In the genomic region with DNA sequence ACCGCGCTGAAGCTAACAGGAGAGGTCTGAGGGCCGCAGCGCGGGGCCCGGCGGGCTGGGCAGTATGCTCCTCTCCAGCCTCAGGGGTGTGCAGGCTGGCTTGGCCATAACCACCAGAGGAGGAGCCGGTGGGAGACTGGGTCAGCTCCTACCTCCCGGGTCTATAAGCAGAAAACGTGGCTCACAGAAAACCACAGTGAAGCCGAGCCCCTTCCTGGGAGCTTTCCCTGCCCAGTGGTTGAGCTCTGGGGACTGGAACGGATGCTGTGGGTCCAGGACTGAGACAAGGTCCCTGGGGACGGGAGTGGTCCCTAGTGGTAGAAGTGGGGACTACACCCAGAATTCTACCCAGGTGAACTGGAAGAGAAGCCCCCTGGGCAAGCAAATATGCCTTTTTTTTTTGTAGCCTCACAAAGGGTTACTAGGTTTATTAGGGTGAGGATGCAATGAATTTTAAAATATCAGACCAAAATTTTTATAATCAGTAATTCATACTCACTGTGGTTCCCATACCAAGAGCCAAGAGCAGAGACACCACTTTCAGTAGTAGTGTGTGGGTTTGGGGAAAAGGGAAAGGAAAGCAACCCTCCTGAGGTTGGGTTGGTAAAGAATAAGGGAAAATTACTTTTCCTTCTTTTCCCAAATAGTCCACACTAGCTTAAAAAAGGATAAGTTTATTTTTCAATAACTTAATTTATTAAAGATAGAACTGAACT, we compare ENCODE assay signal across 8 cellular contexts.
DNase-seq lines count a peak whose midpoint lies in the region; ATAC-seq and TF ChIP-seq lines count a peak whose summit lies in the region.

No MANE protein-coding gene starts in this region.

- POLR2A ChIA-PET in CD8-positive, alpha-beta T cell (lab: Charles Lee): interaction anchor here (0.7 to 1.4 kb wide), 5 partner anchors 67 to 202 kb away, joined by 3 to 7 read pairs (median 3); partner anchors contain the start of gene PRKCQ

- no peaks in the 10 kb centered on the region for H3K36me3 Mint-ChIP-seq in CD8-positive, alpha-beta T cell
- no peaks in the 10 kb centered on the region for H3K36me3 Mint-ChIP-seq in endodermal cell (ENCODE audit: low read depth)

- H3K27ac Mint-ChIP-seq in CD8-positive, alpha-beta T cell: no peak overlapping the region
- no peak overlapping the region for H3K27ac Mint-ChIP-seq in endodermal cell

- DNase-seq in CD8-positive, alpha-beta T cell: peak; percentile 43 to 79 (median 65)
- DNase-seq in MV-4-11 (lab: John Stamatoyannopoulos, UW) (peak; percentile 7), endodermal cell (peak; percentile 93), nucleus accumbens (lab: John Stamatoyannopoulos, UW) (peak in 51 of 56 donors; percentile 2 to 79 (median 36)), vagina (ENCODE audit: extremely low spot score in 2 of 2) (no peak)
- DNase-seq in activated CD8-positive, alpha-beta memory T cell treated with anti-CD3 and anti-CD28 coated beads for 24 hours: peak; percentile 85

- CTCF ChIA-PET in CD8-positive, alpha-beta T cell (lab: Charles Lee): interaction anchor here (0.6 to 4.7 kb wide), 46 partner anchors 10 to 658 kb away, joined by 3 to 33 read pairs (median 4); no protein-coding TSS in a partner anchor

- no peaks in the 10 kb centered on the region for H3K27me3 ChIP-seq in CD8-positive, alpha-beta T cell (ENCODE audit: insufficient read depth, low read length)
- H3K27me3 ChIP-seq in endodermal cell (ENCODE audit: control insufficient read depth, insufficient read depth, low read length, poor library complexity, severe bottlenecking): no peaks in the 10 kb centered on the region
- H3K27me3 ChIP-seq in vagina: no peaks in the 10 kb centered on the region

- H3K9me3 ChIP-seq in CD8-positive, alpha-beta T cell (ENCODE audit: low read length): no peaks in the 10 kb centered on the region
- no peaks in the 10 kb centered on the region for H3K9me3 ChIP-seq in endodermal cell (ENCODE audit: control insufficient read depth, low read length)
- H3K9me3 ChIP-seq in vagina: no peaks in the 10 kb centered on the region

- H3K36me3 ChIP-seq in CD8-positive, alpha-beta T cell (ENCODE audit: insufficient read depth, low read length): no peaks in the 10 kb centered on the region
- H3K36me3 ChIP-seq in endodermal cell (ENCODE audit: control insufficient read depth, insufficient read depth, low read length) (no peaks in the 10 kb centered on the region), vagina (no peaks in the 10 kb centered on the region)

- peaks cover 22% of the 10 kb centered on the region for H3K4me1 Mint-ChIP-seq in CD8-positive, alpha-beta T cell (ENCODE audit: low read depth)
- H3K4me1 Mint-ChIP-seq in endodermal cell: no peaks in the 10 kb centered on the region

- peak; percentile 90 for TF ChIP-seq CTCF in CD8-positive, alpha-beta T cell (IDR thresholded peaks at IDR 0.05)
- TF ChIP-seq CTCF in endodermal cell (conservative IDR thresholded peaks at IDR 0.05): peak; percentile 92
- TF ChIP-seq CTCF in vagina (IDR thresholded peaks at IDR 0.05): peak; percentile 12 to 30 (median 23)

- H3K27ac ChIP-seq in CD8-positive, alpha-beta T cell (ENCODE audit: low read depth, low read length): no peak overlapping the region
- H3K27ac ChIP-seq in endodermal cell (ENCODE audit: low read depth, low read length) (no peak overlapping the region), vagina (no peak overlapping the region)

- no peak for TF ChIP-seq POLR2A in vagina (IDR thresholded peaks at IDR 0.05)

- no peak overlapping the region for H3K9ac ChIP-seq in endodermal cell (ENCODE audit: extremely low read depth, low read length, poor library complexity, severe bottlenecking)

- peaks cover 15% of the 10 kb centered on the region for H3K4me1 ChIP-seq in CD8-positive, alpha-beta T cell (ENCODE audit: insufficient read depth, low read length)
- H3K4me1 ChIP-seq in endodermal cell (ENCODE audit: control insufficient read depth, insufficient read depth, low read length) (no peaks in the 10 kb centered on the region), vagina (no peaks in the 10 kb centered on the region)

- H3K9me3 Mint-ChIP-seq in CD8-positive, alpha-beta T cell: no peaks in the 10 kb centered on the region
- H3K9me3 Mint-ChIP-seq in endodermal cell: no peaks in the 10 kb centered on the region

- 33 to 65% methylated on average over 6 to 13 of the region's 13 CpGs for WGBS in endodermal cell (ENCODE audit: insufficient coverage in 1 of 2, insufficient read length in 1 of 2), 2 experiments

- H3K27me3 Mint-ChIP-seq in CD8-positive, alpha-beta T cell (ENCODE audit: low read depth): no peaks in the 10 kb centered on the region
- H3K27me3 Mint-ChIP-seq in endodermal cell (ENCODE audit: insufficient read depth): no peaks in the 10 kb centered on the region

- no peak overlapping the region for H3K4me3 Mint-ChIP-seq in CD8-positive, alpha-beta T cell
- H3K4me3 Mint-ChIP-seq in endodermal cell: no peak overlapping the region

- intact Hi-C loops in CD8-positive, alpha-beta T cell (cut with DNase I, micrococcal nuclease): loop anchor here (1.0 to 5.0 kb wide), 6 partner anchors 36 to 203 kb away; partner anchors contain the start of gene PRKCQ (in 2 of the 2)
- intact Hi-C loops in vagina (cut with DNase I): no loop called here

- peak; percentile 99 for ATAC-seq in CD8-positive, alpha-beta T cell
- ATAC-seq in GM21447 (IDR thresholded peaks at IDR 0.05; ENCODE audit: unreplicated experiment) (peak; percentile 67), GM19035 (IDR thresholded peaks at IDR 0.05; ENCODE audit: unreplicated experiment) (no peak)

- H3K4me3 ChIP-seq in CD8-positive, alpha-beta T cell (ENCODE audit: low read depth, low read length): no peak overlapping the region
- no peak overlapping the region for H3K4me3 ChIP-seq in endodermal cell (ENCODE audit: low read length)
- no peak overlapping the region for H3K4me3 ChIP-seq in vagina

Comparison
In these comparisons a context has a peak if more than half of its experiments do, and no peak if none do; other contexts are left out.
1. DNase-seq: peak in CD8-positive, alpha-beta T cell (7 of 7), MV-4-11 (single experiment), activated CD8-positive, alpha-beta memory T cell treated with anti-CD3 and anti-CD28 coated beads for 24 hours (single experiment), endodermal cell (single experiment) and nucleus accumbens (51 of 56); none in vagina (0 of 2).
2. CTCF ChIP-seq: peak in every context shown above with its lines; median percentile 92 in endodermal cell; 90 in CD8-positive, alpha-beta T cell; 23 in vagina.